11 cellular contexts compared by ENCODE assay signal in genomic region chr1:226712779-226713420, GRCh38. TPM values are rescaled to one million over a fixed set of nuclear protein-coding genes. Genes with fewer than 3 reads are reported as not detected.
A peak's percentile ranks its signal among the peaks of the same experiment; 100 is the strongest.
DNase-seq lines count a peak whose midpoint lies in the region; ATAC-seq and TF ChIP-seq lines count a peak whose summit lies in the region.
"Had no signal": no experiment of that assay in that cellular context is flagged by ENCODE, and none has a peak within 500 bp of the region (broad histone marks: within the 10 kb centered on the region; RNA-seq: fewer than 3 reads in every experiment).

No MANE protein-coding gene starts in this region.

- peak in 1 of 5 donors; percentile 48 for DNase-seq in CD4-positive, alpha-beta memory T cell
- DNase-seq in memory B cell (ENCODE audit: low spot score in 2 of 2) = no peak
- DNase-seq in osteocyte (ENCODE audit: extremely low spot score, unreplicated experiment) = no peak
- DNase-seq in HAP-1 (ENCODE audit: low spot score in 2 of 2) = no peak
- no peak for DNase-seq in COLO829 (ENCODE audit: low spot score)
- DNase-seq: NCI-H2107 had no signal

- ATAC-seq in GM19452 (IDR thresholded peaks at IDR 0.05; ENCODE audit: unreplicated experiment) (peak; percentile 5), memory B cell (ENCODE audit: low read depth) (no peak), HG03521 (IDR thresholded peaks at IDR 0.05; ENCODE audit: unreplicated experiment) (no peak)
- ATAC-seq: left lobe of liver had no signal

- in situ Hi-C loops in HAP-1 (cut with MboI; ENCODE audit: low sequenced_read_pairs) = no loop called here

- peaks cover 65% of the 10 kb centered on the region for H3K79me2 ChIP-seq in SU-DHL-6 (ENCODE audit: insufficient read depth, low read length)

- peak overlapping the region; percentile 78 to 89 (median 80) for H3K4me3 Mint-ChIP-seq in CD4-positive, alpha-beta memory T cell
- H3K4me3 Mint-ChIP-seq in memory B cell = peak overlapping the region; percentile 32
- H3K4me3 Mint-ChIP-seq in osteocyte (ENCODE audit: unreplicated experiment) = no peak overlapping the region

- peak overlapping the region; percentile 67 for H3K4me2 ChIP-seq in SU-DHL-6 (ENCODE audit: low read depth, low read length, poor library complexity, severe bottlenecking)

- peak overlapping the region; percentile 85 to 100 (median 96) for H3K27ac Mint-ChIP-seq in CD4-positive, alpha-beta memory T cell
- H3K27ac Mint-ChIP-seq in memory B cell = peak overlapping the region; percentile 91
- no peak overlapping the region for H3K27ac Mint-ChIP-seq in osteocyte (ENCODE audit: unreplicated experiment)

- H3K27ac ChIP-seq in CD4-positive, alpha-beta memory T cell (ENCODE audit: low read depth, low read length) = peak overlapping the region; percentile 60
- peak overlapping the region; percentile 95 for H3K27ac ChIP-seq in SU-DHL-6 (ENCODE audit: low read depth, low read length)

- H4K20me1 ChIP-seq in SU-DHL-6 (ENCODE audit: low read depth, low read length) = peaks cover 3% of the 10 kb centered on the region; the same call in 1 of the 2 replicates

- no peaks in the 10 kb centered on the region for H3K9me3 ChIP-seq in CD4-positive, alpha-beta memory T cell (ENCODE audit: control insufficient read depth in 1 of 2, low read length in 2 of 2)
- H3K9me3 ChIP-seq in SU-DHL-6 (ENCODE audit: insufficient read depth, low read length) (no peaks in the 10 kb centered on the region), HAP-1 (no peaks in the 10 kb centered on the region)

- H3K27me3 Mint-ChIP-seq in CD4-positive, alpha-beta memory T cell = peaks cover 2 to 3% of the 10 kb centered on the region in 2 donors
- H3K27me3 Mint-ChIP-seq in memory B cell (no peaks in the 10 kb centered on the region), osteocyte (ENCODE audit: unreplicated experiment) (no peaks in the 10 kb centered on the region)

- intact Hi-C loops in CD4-positive, alpha-beta memory T cell (cut with micrococcal nuclease) = loop anchor here (1.0 to 2.0 kb wide), 4 partner anchors 10 to 115 kb away; partner anchors contain the start of gene ITPKB

- no peak for TF ChIP-seq CTCF in SU-DHL-6 (IDR thresholded peaks at IDR 0.05; ENCODE audit: insufficient read depth, low read length, poor library complexity, severe bottlenecking)
- no peak for TF ChIP-seq CTCF in osteocyte (IDR thresholded peaks at IDR 0.05)

- H3K9ac ChIP-seq in SU-DHL-6 (ENCODE audit: low read length) = peak overlapping the region; percentile 48

- peaks cover 10% of the 10 kb centered on the region for H3K36me3 ChIP-seq in CD4-positive, alpha-beta memory T cell (ENCODE audit: insufficient read depth, low read length)
- peaks cover 13% of the 10 kb centered on the region for H3K36me3 ChIP-seq in SU-DHL-6 (ENCODE audit: low read length)
- no peaks in the 10 kb centered on the region for H3K36me3 ChIP-seq in HAP-1 (replicated peaks)
- H3K36me3 ChIP-seq: tibial nerve had no signal

- H3F3A ChIP-seq in SU-DHL-6 (ENCODE audit: insufficient read depth) = peaks cover 62% of the 10 kb centered on the region

- CTCF ChIA-PET in CD4-positive, alpha-beta memory T cell (lab: Charles Lee; ENCODE audit: partially characterized antibody) = interaction anchor here (1.3 to 5.4 kb wide), 11 partner anchors 9 to 113 kb away, joined by 3 to 24 read pairs (median 10); partner anchors contain the start of gene ITPKB

- H3K36me3 Mint-ChIP-seq in CD4-positive, alpha-beta memory T cell = peaks cover 33 to 64% of the 10 kb centered on the region in 2 donors
- H3K36me3 Mint-ChIP-seq in memory B cell (peaks cover 7% of the 10 kb centered on the region), osteocyte (ENCODE audit: unreplicated experiment) (no peaks in the 10 kb centered on the region)

- H3K4me3 ChIP-seq in CD4-positive, alpha-beta memory T cell (ENCODE audit: low read length in 2 of 2) = peak overlapping the region in 1 of 2 donors; percentile 32
- H3K4me3 ChIP-seq in SU-DHL-6 (ENCODE audit: insufficient read depth, low read length, poor library complexity, severe bottlenecking) = peak overlapping the region; percentile 2
- no peak overlapping the region for H3K4me3 ChIP-seq in HAP-1
- H3K4me3 ChIP-seq: tibial nerve had no signal

- no peaks in the 10 kb centered on the region for H3K9me2 ChIP-seq in SU-DHL-6 (replicated peaks; ENCODE audit: insufficient read depth, low read length)

- H3K9me3 Mint-ChIP-seq in CD4-positive, alpha-beta memory T cell = peaks cover 0 to 16% (median 3%) of the 10 kb centered on the region in 8 donors
- H3K9me3 Mint-ChIP-seq in memory B cell (peaks cover 3% of the 10 kb centered on the region), osteocyte (ENCODE audit: unreplicated experiment) (no peaks in the 10 kb centered on the region)

- H3K4me1 Mint-ChIP-seq in CD4-positive, alpha-beta memory T cell = peaks cover 78 to 100% (median 89%) of the 10 kb centered on the region in 4 donors
- H3K4me1 Mint-ChIP-seq in memory B cell (peaks cover 46% of the 10 kb centered on the region), osteocyte (ENCODE audit: unreplicated experiment) (peaks cover 26% of the 10 kb centered on the region)

- no peak overlapping the region for H2AFZ ChIP-seq in SU-DHL-6 (ENCODE audit: low read depth, low read length, severe bottlenecking)

- POLR2A ChIA-PET in CD4-positive, alpha-beta memory T cell (lab: Charles Lee; ENCODE audit: partially characterized antibody) = interaction anchor here (0.6 to 3.9 kb wide), 13 partner anchors 9 to 85 kb away, joined by 3 to 19 read pairs (median 7); no protein-coding TSS in a partner anchor

- H3K27me3 ChIP-seq in CD4-positive, alpha-beta memory T cell (ENCODE audit: insufficient read depth, low read length) = no peaks in the 10 kb centered on the region
- H3K27me3 ChIP-seq in SU-DHL-6 (ENCODE audit: low read length) = no peaks in the 10 kb centered on the region
- H3K27me3 ChIP-seq in HAP-1 (ENCODE audit: low read depth) = no peaks in the 10 kb centered on the region
- H3K27me3 ChIP-seq: tibial nerve had no signal

- peaks cover 94% of the 10 kb centered on the region for H3K4me1 ChIP-seq in CD4-positive, alpha-beta memory T cell (ENCODE audit: insufficient read depth, low read length)
- peaks cover 7% of the 10 kb centered on the region for H3K4me1 ChIP-seq in HAP-1

RNA-seq across cellular contexts. Expression of gene ITPKB, which starts 26.2 kb away (rescaled TPM):
- total RNA-seq in CD4-positive, alpha-beta memory T cell = 100 to 1,000 TPM; 156 to 159 TPM
- polyA plus RNA-seq in CD4-positive, alpha-beta memory T cell = 10 to 100 TPM; 52.2 to 52.3 TPM
- total RNA-seq in osteocyte = 28.3 and 30.0 TPM in 2 replicates
